Comparison of ENCODE assay signal across 3 cellular contexts in genomic region chr1:34073028-34073730, GRCh38.
TF ChIP-seq lines count a peak whose summit lies in the region.

No MANE protein-coding gene starts in this region.

TF ChIP-seq in SK-N-SH, 30 proteins besides CTCF, POLR2A, EP300 and RAD21:
- TF ChIP-seq USF2 (IDR thresholded peaks at IDR 0.05; ENCODE audit: borderline replicate concordance, low read depth, low read length) (no peak), IRF3 (IDR thresholded peaks at IDR 0.05; ENCODE audit: low read depth, low read length) (no peak), RCOR1 (IDR thresholded peaks at IDR 0.05; ENCODE audit: low read length) (peak; percentile 50; the same call in 1 of the 2 replicates)

TF ChIP-seq in SK-N-SH treated with all-trans-retinoic acid at 6 μM for 48 hours, 23 proteins besides CTCF, POLR2A, EP300 and RAD21 (continued from another document):
- no peak for TF ChIP-seq ZC3H10 (CRISPR knock-in tag; IDR thresholded peaks at IDR 0.05)
- TF ChIP-seq TOX (CRISPR knock-in tag; IDR thresholded peaks at IDR 0.05; ENCODE audit: borderline replicate concordance) = no peak
- no peak for TF ChIP-seq CSRNP3 (CRISPR knock-in tag; IDR thresholded peaks at IDR 0.05)

TF ChIP-seq in H1, 55 proteins besides CTCF, POLR2A, EP300 and RAD21 (continued from another document):
- TF ChIP-seq GABPA (IDR thresholded peaks at IDR 0.05; ENCODE audit: borderline replicate concordance, insufficient read depth, low read length) = no peak
- TF ChIP-seq RBBP5 (IDR thresholded peaks at IDR 0.05; ENCODE audit: borderline replicate concordance, low read depth, low read length) = no peak
- no peak for TF ChIP-seq KDM1A (IDR thresholded peaks at IDR 0.05; ENCODE audit: borderline replicate concordance, low read length)
- TF ChIP-seq POU5F1 (IDR thresholded peaks at IDR 0.05; ENCODE audit: low read depth, low read length) = no peak
- TF ChIP-seq MAFK (IDR thresholded peaks at IDR 0.05; ENCODE audit: low read depth, low read length) = no peak
- TF ChIP-seq POLR2AphosphoS5 (IDR thresholded peaks at IDR 0.05; ENCODE audit: low read depth, low read length) = no peak
- no peak for TF ChIP-seq YY1 (IDR thresholded peaks at IDR 0.05; ENCODE audit: low read depth, low read length)
